Comparison of ENCODE assay signal across 11 cellular contexts in the genomic region with DNA sequence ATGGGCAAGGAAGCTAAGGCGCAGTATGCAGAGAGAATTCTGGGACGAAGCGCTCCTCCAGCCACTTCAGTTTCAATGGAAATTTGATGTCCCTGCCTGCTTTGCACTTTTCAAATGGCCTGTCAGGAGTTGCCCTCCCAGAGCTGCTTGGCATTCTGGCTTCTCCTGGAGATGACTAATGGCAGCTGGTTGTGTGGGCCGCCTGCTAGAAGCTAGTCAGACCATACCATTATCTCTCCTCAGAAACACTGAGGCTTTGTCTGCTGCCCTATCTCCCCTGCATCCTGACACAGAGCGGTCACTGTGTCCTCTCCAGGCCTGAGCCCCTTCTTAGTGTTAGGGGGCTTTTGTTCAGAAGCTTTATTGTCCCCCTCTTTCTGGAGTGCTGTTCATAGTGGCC.
DNase-seq lines count a peak whose midpoint lies in the region; ATAC-seq, FAIRE-seq and TF ChIP-seq lines count a peak whose summit lies in the region.
"Had no signal": no experiment of that assay in that cellular context is flagged by ENCODE, and none has a peak within 500 bp of the region (broad histone marks: within the 10 kb centered on the region; RNA-seq: fewer than 3 reads in every experiment).

No MANE protein-coding gene starts in this region.

- no peak for DNase-seq in A549 (ENCODE audit: low read depth in 1 of 2, low spot score in 1 of 2)
- DNase-seq in NCI-H446 treated with DMSO at 0.1 percent for 48 hours (lab: John Stamatoyannopoulos, UW) = peak; percentile 74
- peak; percentile 42 for DNase-seq in cerebellum (ENCODE audit: low spot score)
- no peak for DNase-seq in NCI-H2081 (lab: John Stamatoyannopoulos, UW)
- no peak for DNase-seq in SHP77 treated with DMSO at 0.1 percent for 48 hours (lab: John Stamatoyannopoulos, UW)
- DNase-seq in NCI-H2227 (lab: John Stamatoyannopoulos, UW; ENCODE audit: unreplicated experiment) = no peak
- DNase-seq: activated CD4-positive, alpha-beta T cell treated with anti-CD3 and anti-CD28 coated beads for 4 hours; AML-193; NCI-H2171 treated with DMSO at 0.1 percent for 48 hours had no signal

- no peaks in the 10 kb centered on the region for H3K36me3 ChIP-seq in mesodermal cell (ENCODE audit: control insufficient read depth, insufficient read depth, low read length)

- H3K27ac ChIP-seq in A549 (peak overlapping the region in 1 of 2 experiments; percentile 54; a peak in 2 of 6 replicates), mesodermal cell (ENCODE audit: low read depth, low read length, severe bottlenecking) (peak overlapping the region; percentile 90)

- CTCF ChIA-PET in A549 (lab: Yijun Ruan, JAX) = interaction anchor here (0.6 to 1.9 kb wide), 7 partner anchors 9 to 179 kb away, joined by 3 to 7 read pairs (median 5); no protein-coding TSS in a partner anchor

- no peak overlapping the region for H3K4me3 ChIP-seq in A549
- H3K4me3 ChIP-seq in mesodermal cell (ENCODE audit: extremely low read depth, insufficient read depth, low read length, poor library complexity, severe bottlenecking) = no peak overlapping the region

- H3K4me1 ChIP-seq in A549 = peaks cover 52% of the 10 kb centered on the region
- H3K4me1 ChIP-seq in mesodermal cell (ENCODE audit: control insufficient read depth, insufficient read depth, low read length, poor library complexity, severe bottlenecking) = peaks cover 44% of the 10 kb centered on the region

- TF ChIP-seq RAD21 in A549 (conservative IDR thresholded peaks at IDR 0.05 in 1 of 2, IDR thresholded peaks at IDR 0.05 in 1 of 2) = no peak

- ATAC-seq in A549 = peak; percentile 71 to 75; a peak in 5 of 6 replicates
- ATAC-seq in HG03196 (IDR thresholded peaks at IDR 0.05; ENCODE audit: unreplicated experiment) = no peak

- TF ChIP-seq POLR2A in A549 (IDR thresholded peaks at IDR 0.05; ENCODE audit: low read length) = no peak

- POLR2A ChIA-PET in A549 (lab: Yijun Ruan, JAX) = no interaction called here

- H3K4me2 ChIP-seq in A549 = peak overlapping the region; percentile 17; the same call in 2 of the 3 replicates

- 89% methylated on average over 5 of the region's 5 CpGs for WGBS in A549 (ENCODE audit: missing lambda C conversion rate)
- WGBS in mesodermal cell (ENCODE audit: insufficient coverage in 2 of 2), 2 experiments = 58 to 66% methylated on average over 4 of the region's 5 CpGs

- FAIRE-seq in A549 (lab: Jason Lieb, UNC) = no peak

- no peak for TF ChIP-seq CTCF in A549 (IDR thresholded peaks at IDR 0.05)

- H3K9me3 ChIP-seq in A549 = no peaks in the 10 kb centered on the region
- H3K9me3 ChIP-seq in mesodermal cell (ENCODE audit: control insufficient read depth, low read length) = peaks cover 6% of the 10 kb centered on the region

- TF ChIP-seq EP300 in A549 (IDR thresholded peaks at IDR 0.05) = no peak

TF ChIP-seq in A549, 52 proteins besides CTCF, POLR2A, EP300 and RAD21:
- TF ChIP-seq, protein P1, sequence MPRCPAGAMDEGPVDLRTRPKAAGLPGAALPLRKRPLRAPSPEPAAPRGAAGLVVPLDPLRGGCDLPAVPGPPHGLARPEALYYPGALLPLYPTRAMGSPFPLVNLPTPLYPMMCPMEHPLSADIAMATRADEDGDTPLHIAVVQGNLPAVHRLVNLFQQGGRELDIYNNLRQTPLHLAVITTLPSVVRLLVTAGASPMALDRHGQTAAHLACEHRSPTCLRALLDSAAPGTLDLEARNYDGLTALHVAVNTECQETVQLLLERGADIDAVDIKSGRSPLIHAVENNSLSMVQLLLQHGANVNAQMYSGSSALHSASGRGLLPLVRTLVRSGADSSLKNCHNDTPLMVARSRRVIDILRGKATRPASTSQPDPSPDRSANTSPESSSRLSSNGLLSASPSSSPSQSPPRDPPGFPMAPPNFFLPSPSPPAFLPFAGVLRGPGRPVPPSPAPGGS (IDR thresholded peaks at IDR 0.05) = no peak
- TF ChIP-seq BHLHE40 (IDR thresholded peaks at IDR 0.05; ENCODE audit: low read depth, low read length) (no peak), RARB (CRISPR knock-in tag; IDR thresholded peaks at IDR 0.05) (no peak), CEBPB (IDR thresholded peaks at IDR 0.05) (no peak), ZC3H11A (IDR thresholded peaks at IDR 0.05) (no peak), PHF8 (IDR thresholded peaks at IDR 0.05; ENCODE audit: borderline replicate concordance, low read depth) (no peak)

Comparison
In these comparisons a context has a peak if more than half of its experiments do, and no peak if none do; other contexts are left out.
1. DNase-seq: peak in NCI-H446 treated with DMSO at 0.1 percent for 48 hours (single experiment) and cerebellum (single experiment); none in A549 (0 of 2), NCI-H2081 (0 of 2), SHP77 treated with DMSO at 0.1 percent for 48 hours (single experiment) and NCI-H2227 (single experiment).